Comparison of ENCODE assay signal across 37 cellular contexts in the genomic region with DNA sequence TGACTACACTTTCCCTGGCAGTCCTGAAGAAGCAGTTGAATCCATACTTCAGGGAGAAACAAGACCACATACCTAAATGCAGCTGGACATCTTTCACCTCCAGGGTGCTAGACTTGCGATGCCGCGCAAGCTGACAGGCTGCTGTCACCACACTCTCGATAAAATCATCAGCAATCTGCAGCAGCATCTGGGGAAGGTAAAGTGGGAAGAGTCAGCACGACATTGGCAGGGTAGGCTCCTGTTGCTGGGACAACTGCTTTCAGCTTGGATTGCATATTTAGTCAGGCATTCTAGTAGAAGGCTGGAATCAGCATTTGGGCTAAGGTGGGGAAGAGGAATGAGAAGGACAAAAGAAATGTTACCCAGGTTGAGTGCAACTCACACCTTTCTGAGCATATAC. TPM values are rescaled to one million over a fixed set of nuclear protein-coding genes. Genes with fewer than 3 reads are reported as not detected.
"Had no signal": no experiment of that assay in that cellular context is flagged by ENCODE, and none has a peak within 500 bp of the region (broad histone marks: within the 10 kb centered on the region; RNA-seq: fewer than 3 reads in every experiment).

No MANE protein-coding gene starts in this region.

- H3K27me3 ChIP-seq: ascending aorta had no signal

- H3K4me1 Mint-ChIP-seq: activated B cell treated with CpG ODN at 0.5 μM for 24 hours; activated CD4-positive, alpha-beta T cell treated with anti-CD3 and anti-CD28 coated beads, Interleukin-2, amount 10 ng/mL, durations not matched to agents 24 days and 14 days; activated naive CD8-positive, alpha-beta T cell treated with anti-CD3 and anti-CD28 coated beads for 36 hours; activated T-helper 17 cell treated with anti-CD3 and anti-CD28 coated beads, Interleukin-2, amount 50 U/mL, for 72 hours; brain had no signal

- H3K27me3 Mint-ChIP-seq: activated B cell treated with CpG ODN at 0.5 μM for 24 hours; activated CD4-positive, alpha-beta memory T cell treated with anti-CD3 and anti-CD28 coated beads for 36 hours; activated CD4-positive, alpha-beta T cell treated with anti-CD3 and anti-CD28 coated beads, Interleukin-2, amount 10 ng/mL, durations not matched to agents 24 days and 14 days; activated CD8-positive, alpha-beta T cell treated with anti-CD3 and anti-CD28 coated beads for 36 hours; activated naive CD8-positive, alpha-beta T cell treated with anti-CD3 and anti-CD28 coated beads for 36 hours; activated T-helper 17 cell treated with anti-CD3 and anti-CD28 coated beads, Interleukin-2, amount 50 U/mL, for 72 hours; brain had no signal

- H3K9me3 ChIP-seq: ascending aorta had no signal

- H3K4me3 Mint-ChIP-seq: activated B cell treated with CpG ODN at 0.5 μM for 24 hours; activated CD4-positive, alpha-beta memory T cell treated with anti-CD3 and anti-CD28 coated beads for 36 hours; activated CD4-positive, alpha-beta T cell treated with anti-CD3 and anti-CD28 coated beads, Interleukin-2, amount 10 ng/mL, durations not matched to agents 24 days and 14 days; activated CD8-positive, alpha-beta T cell treated with anti-CD3 and anti-CD28 coated beads for 36 hours; activated naive CD4-positive, alpha-beta T cell treated with anti-CD3 and anti-CD28 coated beads for 36 hours; activated naive CD8-positive, alpha-beta T cell treated with anti-CD3 and anti-CD28 coated beads for 36 hours; activated T-cell treated with anti-CD3 and anti-CD28 coated beads, Interleukin-2, amount 50 U/mL, for 4 hours; activated T-cell treated with anti-CD3 and anti-CD28 coated beads, Interleukin-2, amount 50 U/mL, for 72 hours; activated T-helper 1 cell treated with anti-CD3 and anti-CD28 coated beads, Interleukin-12 subunit alpha, Interleukin-12 subunit beta, Interleukin-2, Interleukin-4 antibody, amounts not matched to agents 30 ng/mL and 10 ng/mL and 1 ng/mL, durations not matched to agents 14 hours and 24 hours and 36 hours; activated T-helper 17 cell treated with anti-CD3 and anti-CD28 coated beads, Interleukin-2, amount 50 U/mL, for 72 hours; brain; T-helper 1 cell treated with Interleukin-12 subunit alpha and Interleukin-12 subunit beta and Interleukin-4 antibody, amounts not matched to agents 30 μg/mL and 1 μg/mL, for 36 hours; T-helper 2 cell treated with Interferon-gamma antibody and Interleukin-4, amounts not matched to agents 5 μg/mL and 100 μg/mL, for 36 hours had no signal

- H3K27ac Mint-ChIP-seq: activated B cell treated with CpG ODN at 0.5 μM for 24 hours; activated CD4-positive, alpha-beta memory T cell treated with anti-CD3 and anti-CD28 coated beads for 36 hours; activated CD4-positive, alpha-beta T cell treated with anti-CD3 and anti-CD28 coated beads, Interleukin-2, amount 10 ng/mL, durations not matched to agents 24 days and 14 days; activated CD8-positive, alpha-beta T cell treated with anti-CD3 and anti-CD28 coated beads for 36 hours; activated naive CD4-positive, alpha-beta T cell treated with anti-CD3 and anti-CD28 coated beads for 36 hours; activated naive CD4-positive, alpha-beta T cell treated with anti-CD3 and anti-CD28 coated beads, Interleukin-2, amount 50 U/mL, for 72 hours; activated naive CD8-positive, alpha-beta T cell treated with anti-CD3 and anti-CD28 coated beads for 36 hours; activated T-cell treated with anti-CD3 and anti-CD28 coated beads, Interleukin-2, amount 50 U/mL, for 72 hours; activated T-helper 1 cell treated with anti-CD3 and anti-CD28 coated beads, Interleukin-12 subunit alpha, Interleukin-12 subunit beta, Interleukin-2, Interleukin-4 antibody, amounts not matched to agents 30 ng/mL and 10 ng/mL and 1 ng/mL, durations not matched to agents 14 hours and 24 hours and 36 hours; activated T-helper 17 cell treated with anti-CD3 and anti-CD28 coated beads, Interleukin-2, amount 50 U/mL, for 72 hours; brain; T-helper 1 cell treated with Interleukin-12 subunit alpha and Interleukin-12 subunit beta and Interleukin-4 antibody, amounts not matched to agents 30 μg/mL and 1 μg/mL, for 36 hours; T-helper 2 cell treated with Interferon-gamma antibody and Interleukin-4, amounts not matched to agents 5 μg/mL and 100 μg/mL, for 36 hours had no signal

- FAIRE-seq: TTC549 had no signal

- DNase-seq: activated B cell treated with CpG ODN at 0.5 μM for 24 hours; activated CD4-positive, alpha-beta memory T cell treated with anti-CD3 and anti-CD28 coated beads for 36 hours; activated CD4-positive, alpha-beta T cell treated with anti-CD3 and anti-CD28 coated beads for 4 hours; activated CD4-positive, alpha-beta T cell treated with anti-CD3 and anti-CD28 coated beads, Interleukin-2, amount 10 ng/mL, durations not matched to agents 24 days and 14 days; activated CD4-positive, alpha-beta T cell treated with anti-CD3 and anti-CD28 coated beads, Interleukin-2, amount 50 U/mL, for 1 hour; activated CD4-positive, alpha-beta T cell treated with anti-CD3 and anti-CD28 coated beads, Interleukin-2, amount 50 U/mL, for 4 hours; activated CD4-positive, CD25-positive, alpha-beta regulatory T cell treated with anti-CD3 and anti-CD28 coated beads, Interleukin-2, amount 50 U/mL, for 72 hours; activated CD8-positive, alpha-beta memory T cell treated with anti-CD3 and anti-CD28 coated beads, Interleukin-2, amount 50 U/mL, for 4 hours; activated CD8-positive, alpha-beta T cell treated with anti-CD3 and anti-CD28 coated beads for 36 hours; activated effector memory CD4-positive, alpha-beta T cell treated with anti-CD3 and anti-CD28 coated beads, Interleukin-2, amount 50 U/mL, for 16 hours; activated gamma-delta T cell treated with Interleukin-2 at 50 U/mL for 16 hours; activated naive CD4-positive, alpha-beta T cell; activated naive CD4-positive, alpha-beta T cell treated with anti-CD3 and anti-CD28 coated beads for 36 hours; activated naive CD4-positive, alpha-beta T cell treated with anti-CD3 and anti-CD28 coated beads, Interleukin-2, amount 50 U/mL, for 16 hours; activated naive CD8-positive, alpha-beta T cell treated with anti-CD3 and anti-CD28 coated beads for 36 hours; activated T-cell treated with anti-CD3 and anti-CD28 coated beads for 4 hours; activated T-cell treated with anti-CD3 and anti-CD28 coated beads, Interleukin-2, amount 50 U/mL, for 1 hour; activated T-cell treated with anti-CD3 and anti-CD28 coated beads, Interleukin-2, amount 50 U/mL, for 4 hours; activated T-cell treated with anti-CD3 and anti-CD28 coated beads, Interleukin-2, amount 50 U/mL, for 72 hours; amygdala; central memory CD4-positive, alpha-beta T cell; T-helper 1 cell; T-helper 2 cell; T-helper 9 cell had no signal

- H3K9me3 Mint-ChIP-seq: activated B cell treated with CpG ODN at 0.5 μM for 24 hours; activated CD4-positive, alpha-beta memory T cell treated with anti-CD3 and anti-CD28 coated beads for 36 hours; activated CD4-positive, alpha-beta T cell treated with anti-CD3 and anti-CD28 coated beads, Interleukin-2, amount 10 ng/mL, durations not matched to agents 24 days and 14 days; activated CD8-positive, alpha-beta T cell treated with anti-CD3 and anti-CD28 coated beads for 36 hours; activated naive CD4-positive, alpha-beta T cell treated with anti-CD3 and anti-CD28 coated beads for 36 hours; activated naive CD4-positive, alpha-beta T cell treated with anti-CD3 and anti-CD28 coated beads, Interleukin-2, amount 50 U/mL, for 72 hours; activated naive CD8-positive, alpha-beta T cell treated with anti-CD3 and anti-CD28 coated beads for 36 hours; activated T-cell treated with anti-CD3 and anti-CD28 coated beads, Interleukin-2, amount 50 U/mL, for 4 hours; activated T-cell treated with anti-CD3 and anti-CD28 coated beads, Interleukin-2, amount 50 U/mL, for 72 hours; activated T-helper 1 cell treated with anti-CD3 and anti-CD28 coated beads, Interleukin-12 subunit alpha, Interleukin-12 subunit beta, Interleukin-2, Interleukin-4 antibody, amounts not matched to agents 30 ng/mL and 10 ng/mL and 1 ng/mL, durations not matched to agents 14 hours and 24 hours and 36 hours; activated T-helper 17 cell treated with anti-CD3 and anti-CD28 coated beads, Interleukin-2, amount 50 U/mL, for 72 hours; brain; T-helper 1 cell treated with Interleukin-12 subunit alpha and Interleukin-12 subunit beta and Interleukin-4 antibody, amounts not matched to agents 30 μg/mL and 1 μg/mL, for 36 hours; T-helper 2 cell treated with Interferon-gamma antibody and Interleukin-4, amounts not matched to agents 5 μg/mL and 100 μg/mL, for 36 hours had no signal

- ATAC-seq: activated CD8-positive, alpha-beta T cell treated with anti-CD3 and anti-CD28 coated beads for 36 hours; activated naive CD4-positive, alpha-beta T cell treated with anti-CD3 and anti-CD28 coated beads, Interleukin-2, amount 50 U/mL, for 72 hours; activated T-cell treated with anti-CD3 and anti-CD28 coated beads, Interleukin-2, amount 50 U/mL, for 4 hours; activated T-cell treated with anti-CD3 and anti-CD28 coated beads, Interleukin-2, amount 50 U/mL, for 72 hours; activated T-helper 17 cell treated with anti-CD3 and anti-CD28 coated beads, Interleukin-2, amount 50 U/mL, for 72 hours had no signal

- H3K36me3 Mint-ChIP-seq: activated naive CD4-positive, alpha-beta T cell treated with anti-CD3 and anti-CD28 coated beads, Interleukin-2, amount 50 U/mL, for 72 hours had no signal

- H3K4me3 ChIP-seq: ascending aorta had no signal

- H3K27ac ChIP-seq: ascending aorta, VCaP had no signal

- H3K4me1 ChIP-seq: ascending aorta had no signal

RNA-seq across cellular contexts. Expression of a gene that starts 21.1 kb away (rescaled TPM):
- total RNA-seq: activated CD4-positive, alpha-beta memory T cell treated with anti-CD3 and anti-CD28 coated beads for 36 hours; activated CD4-positive, alpha-beta T cell treated with anti-CD3 and anti-CD28 coated beads, Interleukin-2, amount 10 ng/mL, durations not matched to agents 24 days and 14 days; activated CD8-positive, alpha-beta memory T cell treated with anti-CD3 and anti-CD28 coated beads for 36 hours; activated CD8-positive, alpha-beta T cell treated with anti-CD3 and anti-CD28 coated beads for 36 hours; activated naive CD4-positive, alpha-beta T cell treated with anti-CD3 and anti-CD28 coated beads for 36 hours; activated naive CD8-positive, alpha-beta T cell treated with anti-CD3 and anti-CD28 coated beads for 36 hours; activated T-cell treated with anti-CD3 and anti-CD28 coated beads, Interleukin-2, amount 50 U/mL, for 4 hours; activated T-helper 1 cell treated with anti-CD3 and anti-CD28 coated beads, Interleukin-12 subunit alpha, Interleukin-12 subunit beta, Interleukin-2, Interleukin-4 antibody, amounts not matched to agents 30 ng/mL and 10 ng/mL and 1 ng/mL, durations not matched to agents 14 hours and 24 hours and 36 hours; activated T-helper 17 cell treated with anti-CD3 and anti-CD28 coated beads, Interleukin-2, amount 50 U/mL, for 72 hours; ascending aorta had no signal

RNA-seq across cellular contexts. Expression of a gene that starts 35.2 kb away (rescaled TPM):
- total RNA-seq: activated B cell treated with CpG ODN at 0.5 μM for 24 hours; activated CD4-positive, alpha-beta memory T cell treated with anti-CD3 and anti-CD28 coated beads for 36 hours; activated CD4-positive, alpha-beta T cell treated with anti-CD3 and anti-CD28 coated beads, Interleukin-2, amount 10 ng/mL, durations not matched to agents 24 days and 14 days; activated CD8-positive, alpha-beta memory T cell treated with anti-CD3 and anti-CD28 coated beads for 36 hours; activated CD8-positive, alpha-beta T cell treated with anti-CD3 and anti-CD28 coated beads for 36 hours; activated naive CD4-positive, alpha-beta T cell treated with anti-CD3 and anti-CD28 coated beads for 36 hours; activated naive CD4-positive, alpha-beta T cell treated with anti-CD3 and anti-CD28 coated beads, Interleukin-2, amount 50 U/mL, for 72 hours; activated naive CD8-positive, alpha-beta T cell treated with anti-CD3 and anti-CD28 coated beads for 36 hours; activated T-cell treated with anti-CD3 and anti-CD28 coated beads, Interleukin-2, amount 50 U/mL, for 4 hours; activated T-cell treated with anti-CD3 and anti-CD28 coated beads, Interleukin-2, amount 50 U/mL, for 72 hours; activated T-helper 1 cell treated with anti-CD3 and anti-CD28 coated beads, Interleukin-12 subunit alpha, Interleukin-12 subunit beta, Interleukin-2, Interleukin-4 antibody, amounts not matched to agents 30 ng/mL and 10 ng/mL and 1 ng/mL, durations not matched to agents 14 hours and 24 hours and 36 hours; activated T-helper 17 cell treated with anti-CD3 and anti-CD28 coated beads, Interleukin-2, amount 50 U/mL, for 72 hours; ascending aorta; cardiac septum; cerebellum had no signal
- polyA plus RNA-seq: adipose tissue had no signal
